8 cellular contexts compared by ENCODE assay signal in the genomic region with DNA sequence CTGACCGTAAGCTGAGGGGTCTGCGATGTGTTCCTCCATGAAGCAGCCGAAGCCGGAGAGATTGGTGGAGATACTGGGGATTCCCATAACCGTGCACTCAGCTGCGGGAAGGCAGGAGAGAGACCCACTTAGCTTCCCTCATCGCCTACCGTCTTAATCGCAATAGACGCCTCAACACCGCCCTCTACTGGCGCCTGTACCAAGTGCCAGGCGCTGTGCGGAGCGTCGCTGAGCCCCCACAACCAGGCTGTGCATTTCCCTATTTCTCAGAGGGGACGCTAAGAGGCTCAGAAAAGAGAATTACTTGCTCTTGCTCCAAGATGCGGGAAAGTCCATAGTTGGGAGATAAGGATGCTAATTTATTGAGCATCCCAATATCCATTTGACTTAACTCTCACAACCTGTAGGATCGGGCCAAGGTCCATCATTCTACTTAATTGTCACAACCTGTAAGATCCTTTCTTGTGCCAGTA. TPM values are rescaled to one million over a fixed set of nuclear protein-coding genes. Genes with fewer than 3 reads are reported as not detected.
DNase-seq lines count a peak whose midpoint lies in the region; ATAC-seq and TF ChIP-seq lines count a peak whose summit lies in the region.

No MANE protein-coding gene starts in this region.

- no peaks in the 10 kb centered on the region for H4K20me1 ChIP-seq in OCI-LY1 (ENCODE audit: insufficient read depth, low read length)

- H3K4me1 ChIP-seq in OCI-LY1 (ENCODE audit: insufficient read depth, low read length, severe bottlenecking) = peaks cover 26% of the 10 kb centered on the region
- H3K4me1 ChIP-seq in esophagus squamous epithelium = peaks cover 14 to 41% (median 22%) of the 10 kb centered on the region in 3 donors
- H3K4me1 ChIP-seq in suprapubic skin = peaks cover 30% of the 10 kb centered on the region

- intact Hi-C loops in esophagus squamous epithelium (cut with DNase I) = loop anchor here (10.0 kb wide), 1 partner anchor 106 kb away; a partner anchor contains a TSS

- H3K27ac Mint-ChIP-seq in neural crest cell (ENCODE audit: unreplicated experiment) = no peak overlapping the region

- H3K9me3 Mint-ChIP-seq in neural crest cell = no peaks in the 10 kb centered on the region

- H3K4me3 ChIP-seq in OCI-LY1 (ENCODE audit: low read depth, low read length, poor library complexity, severe bottlenecking) (no peak overlapping the region), esophagus squamous epithelium (no peak overlapping the region), suprapubic skin (no peak overlapping the region)

- H3K27me3 Mint-ChIP-seq in neural crest cell (ENCODE audit: low read depth) = peaks cover 4% of the 10 kb centered on the region

- H3F3A ChIP-seq in OCI-LY1 (ENCODE audit: insufficient read depth, low read length) = peaks cover 5% of the 10 kb centered on the region; the same call in 1 of the 2 replicates

- TF ChIP-seq CTCF in OCI-LY1 (IDR thresholded peaks at IDR 0.05; ENCODE audit: low read length) = peak; percentile 97
- TF ChIP-seq CTCF in esophagus squamous epithelium (IDR thresholded peaks at IDR 0.05) = peak; percentile 76 to 90 (median 87)
- peak; percentile 94 for TF ChIP-seq CTCF in neural crest cell (conservative IDR thresholded peaks at IDR 0.05)
- TF ChIP-seq CTCF in suprapubic skin (IDR thresholded peaks at IDR 0.05) = peak; percentile 83 to 89

- H3K9me3 ChIP-seq in OCI-LY1 (ENCODE audit: low read length) = no peaks in the 10 kb centered on the region
- H3K9me3 ChIP-seq in esophagus squamous epithelium = no peaks in the 10 kb centered on the region
- H3K9me3 ChIP-seq in suprapubic skin = no peaks in the 10 kb centered on the region

- 0 out of 2 replicates have a peak, but pooled peaks cover 3% of the 10 kb centered on the region for H3K79me2 ChIP-seq in OCI-LY1 (ENCODE audit: insufficient read depth, low read length)

- H2AFZ ChIP-seq in OCI-LY1 (ENCODE audit: low read length) = no peak overlapping the region

- peaks cover 53% of the 10 kb centered on the region for H3K36me3 ChIP-seq in OCI-LY1 (ENCODE audit: insufficient read depth, low read length)
- peaks cover 22 to 93% (median 35%) of the 10 kb centered on the region in 3 donors for H3K36me3 ChIP-seq in esophagus squamous epithelium
- peaks cover 66% of the 10 kb centered on the region for H3K36me3 ChIP-seq in suprapubic skin

- no peaks in the 10 kb centered on the region for H3K9me2 ChIP-seq in OCI-LY1 (ENCODE audit: low read depth, low read length)

- TF ChIP-seq EP300 in suprapubic skin (IDR thresholded peaks at IDR 0.05) = no peak

- peak; percentile 47 for ATAC-seq in HG02943 (IDR thresholded peaks at IDR 0.05; ENCODE audit: low read depth, unreplicated experiment)
- ATAC-seq in GM19035 (IDR thresholded peaks at IDR 0.05; ENCODE audit: unreplicated experiment) = no peak

- peaks cover 19% of the 10 kb centered on the region for H3K4me1 Mint-ChIP-seq in neural crest cell

- H3K4me2 ChIP-seq in OCI-LY1 (ENCODE audit: low read length) = peak overlapping the region; percentile 20; the same call in 1 of the 2 replicates

- TF ChIP-seq POLR2A in esophagus squamous epithelium (IDR thresholded peaks at IDR 0.05) = no peak
- no peak for TF ChIP-seq POLR2A in suprapubic skin (IDR thresholded peaks at IDR 0.05)

- H3K36me3 Mint-ChIP-seq in neural crest cell (ENCODE audit: low read depth) = peaks cover 19% of the 10 kb centered on the region

- no peak overlapping the region for H3K27ac ChIP-seq in OCI-LY1 (ENCODE audit: low read depth, low read length, poor library complexity, severe bottlenecking)
- no peak overlapping the region for H3K27ac ChIP-seq in esophagus squamous epithelium
- H3K27ac ChIP-seq in suprapubic skin = no peak overlapping the region

- H3K9ac ChIP-seq in OCI-LY1 (ENCODE audit: low read length) = no peak overlapping the region

- peak overlapping the region; percentile 74 for H3K4me3 Mint-ChIP-seq in neural crest cell

- peak in 10 of 14 donors; percentile 19 to 71 (median 44) for DNase-seq in C1 segment of cervical spinal cord (lab: John Stamatoyannopoulos, UW)
- DNase-seq in activated T-cell treated with anti-CD3 and anti-CD28 coated beads for 48 hours (ENCODE audit: low read depth) = peak; percentile 76
- DNase-seq in esophagus squamous epithelium (lab: John Stamatoyannopoulos, UW) = no peak
- DNase-seq in neural crest cell (ENCODE audit: low read depth, low spot score) = peak; percentile 90
- DNase-seq in suprapubic skin (ENCODE audit: low spot score in 2 of 2) = no peak

- 31 to 37% methylated on average over 3 to 8 of the region's 19 CpGs for WGBS in esophagus squamous epithelium, 2 donors
- 41% methylated on average over 16 of the region's 19 CpGs for WGBS in suprapubic skin

- H3K27me3 ChIP-seq in OCI-LY1 (ENCODE audit: insufficient read depth, low read length) (no peaks in the 10 kb centered on the region), esophagus squamous epithelium (no peaks in the 10 kb centered on the region), suprapubic skin (no peaks in the 10 kb centered on the region)

RNA-seq across cellular contexts. Expression of a gene that starts 5.8 kb away (rescaled TPM):
- total RNA-seq in esophagus squamous epithelium (1,000 to 10,000 TPM in 3 of 4 donors, 100 to 1,000 TPM in 1; 556 to 2,127 (median 1,494) TPM), neural crest cell (908 and 1,003 TPM in 2 replicates), suprapubic skin (1,000 to 10,000 TPM in 3 of 4 donors, 100 to 1,000 TPM in 1; 883 to 1,582 (median 1,278) TPM)

RNA-seq across cellular contexts. Expression of a gene that starts 16.3 kb away (rescaled TPM):
- total RNA-seq in esophagus squamous epithelium (10 to 100 TPM; 38.9 to 42.8 (median 42.4) TPM), neural crest cell (150 and 171 TPM in 2 replicates), suprapubic skin (10 to 100 TPM; 25.1 to 29.6 (median 27.5) TPM)

RNA-seq across cellular contexts. Expression of a gene that starts 22.1 kb away (rescaled TPM):
- 10 to 100 TPM; 30.6 to 47.6 (median 39.5) TPM for total RNA-seq in esophagus squamous epithelium
- total RNA-seq in neural crest cell = 53.2 and 56.2 TPM in 2 replicates
- 10 to 100 TPM; 26.4 to 42.0 (median 31.6) TPM for total RNA-seq in suprapubic skin

RNA-seq across cellular contexts. Expression of a gene that starts 22.7 kb away (rescaled TPM):
- 100 to 1,000 TPM; 102 to 140 (median 119) TPM for total RNA-seq in esophagus squamous epithelium
- 118 and 125 TPM in 2 replicates for total RNA-seq in neural crest cell
- 10 to 100 TPM; 37.3 to 70.3 (median 68.8) TPM for total RNA-seq in suprapubic skin

RNA-seq across cellular contexts. Expression of a gene that starts 37.5 kb away (rescaled TPM):
- total RNA-seq in esophagus squamous epithelium (1 to 10 TPM in 1 of 4 donors, under 1 TPM in 1, not detected in 2; 0.95 to 2.9 TPM), neural crest cell (0.47 and 0.82 TPM in 2 replicates), suprapubic skin (under 1 TPM in 1 of 4 donors, not detected in 3; 0.59 TPM)

Comparison
In these comparisons a context has a peak if more than half of its experiments do, and no peak if none do; other contexts are left out.
1. DNase-seq: peak in C1 segment of cervical spinal cord (10 of 14), activated T-cell treated with anti-CD3 and anti-CD28 coated beads for 48 hours (single experiment) and neural crest cell (single experiment); none in esophagus squamous epithelium (single experiment) and suprapubic skin (0 of 2).
2. Peak in every context shown above with its lines, with median percentiles within 50 percentile points of each other: CTCF ChIP-seq.